2 cellular contexts compared by ENCODE assay signal in genomic region chr20:63831696-63832686, GRCh38.
TF ChIP-seq lines count a peak whose summit lies in the region.

No MANE protein-coding gene starts in this region.

TF ChIP-seq in IMR-90, 13 proteins besides CTCF, POLR2A, EP300 and RAD21:
- TF ChIP-seq MAFK (IDR thresholded peaks at IDR 0.05; ENCODE audit: low read depth, low read length) (no peak), NFE2L2 (IDR thresholded peaks at IDR 0.05; ENCODE audit: low read depth, low read length) (no peak), USF2 (IDR thresholded peaks at IDR 0.05; ENCODE audit: low read depth, low read length) (no peak), ELK1 (IDR thresholded peaks at IDR 0.05; ENCODE audit: borderline replicate concordance, low read depth, low read length) (no peak), SMC3 (IDR thresholded peaks at IDR 0.05; ENCODE audit: low read depth, low read length) (no peak), MAZ (IDR thresholded peaks at IDR 0.05; ENCODE audit: borderline replicate concordance, low read depth, low read length) (no peak), BHLHE40 (IDR thresholded peaks at IDR 0.05; ENCODE audit: low read depth, low read length) (no peak), RFX5 (IDR thresholded peaks at IDR 0.05; ENCODE audit: low read depth, low read length) (no peak), RCOR1 (IDR thresholded peaks at IDR 0.05; ENCODE audit: insufficient replicate concordance, low read length) (no peak), FOS (IDR thresholded peaks at IDR 0.05; ENCODE audit: low read depth, low read length) (no peak), MXI1 (IDR thresholded peaks at IDR 0.05; ENCODE audit: borderline replicate concordance, low read depth, low read length) (no peak), CHD1 (IDR thresholded peaks at IDR 0.05; ENCODE audit: low read depth, low read length) (no peak), CEBPB (IDR thresholded peaks at IDR 0.05; ENCODE audit: low read depth, low read length) (no peak)

TF ChIP-seq in endothelial cell of umbilical vein, 7 proteins besides CTCF, POLR2A, EP300 and RAD21:
- TF ChIP-seq MAX (IDR thresholded peaks at IDR 0.05; ENCODE audit: insufficient read depth, insufficient read length) (no peak), EZH2 (IDR thresholded peaks at IDR 0.05; ENCODE audit: borderline replicate concordance, low read depth, low read length, severe bottlenecking) (peak; percentile 63)
